Comparison of ENCODE assay signal across 16 cellular contexts in the genomic region with DNA sequence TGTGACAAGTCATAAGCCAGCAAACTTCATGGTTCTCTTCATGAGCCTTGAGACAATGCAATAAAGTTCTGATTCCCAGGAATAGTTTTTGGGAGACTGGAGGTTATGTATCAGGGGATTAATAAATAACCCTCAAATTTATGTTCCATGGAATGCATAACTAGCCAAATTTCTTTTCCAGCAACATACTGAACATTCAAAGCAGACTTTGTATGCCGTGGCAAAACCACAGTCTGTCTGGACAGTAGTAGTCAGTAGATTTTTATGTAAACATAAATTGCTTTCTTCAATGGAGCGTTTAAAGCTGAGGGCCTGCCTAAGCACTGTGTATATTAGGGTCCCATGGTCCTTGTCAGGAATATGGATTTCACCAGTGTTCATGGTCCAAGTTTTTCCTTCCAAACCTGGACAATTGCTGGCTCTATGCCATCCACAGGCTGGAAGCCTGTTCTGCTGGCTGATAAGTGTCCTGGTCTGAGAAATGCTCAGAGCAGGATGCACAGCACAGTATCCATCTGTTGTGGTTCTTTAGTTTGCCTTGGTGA.
DNase-seq lines count a peak whose midpoint lies in the region; ATAC-seq and TF ChIP-seq lines count a peak whose summit lies in the region.
"Had no signal": no experiment of that assay in that cellular context is flagged by ENCODE, and none has a peak within 500 bp of the region (broad histone marks: within the 10 kb centered on the region; RNA-seq: fewer than 3 reads in every experiment).

No MANE protein-coding gene starts in this region.

- peaks cover 44% of the 10 kb centered on the region for H3K4me1 Mint-ChIP-seq in chondrocyte (ENCODE audit: low read depth)
- H3K4me1 Mint-ChIP-seq: T-cell had no signal

- no peaks in the 10 kb centered on the region for H3K27me3 ChIP-seq in mesenchymal stem cell (ENCODE audit: control insufficient read depth in 1 of 2, insufficient read depth in 1 of 2, low read length in 2 of 2)
- H3K27me3 ChIP-seq: BLaER1 treated with 17β-estradiol and CSF1 and Interleukin-3, amounts not matched to agents 10 nM and 100 nM had no signal

- H3K36me3 Mint-ChIP-seq in chondrocyte (ENCODE audit: low read depth), result peaks cover 12% of the 10 kb centered on the region
- H3K36me3 Mint-ChIP-seq: T-cell had no signal

- H3K27ac Mint-ChIP-seq in chondrocyte (ENCODE audit: unreplicated experiment), result peak overlapping the region; percentile 59
- H3K27ac Mint-ChIP-seq: T-cell had no signal

- no peaks in the 10 kb centered on the region for H3K27me3 Mint-ChIP-seq in chondrocyte (ENCODE audit: low read depth)

- peak overlapping the region; percentile 98 for H3K27ac ChIP-seq in mesenchymal stem cell (ENCODE audit: low read length, poor library complexity, severe bottlenecking)
- H3K27ac ChIP-seq: BLaER1 treated with 17β-estradiol and CSF1 and Interleukin-3, amounts not matched to agents 10 nM and 100 nM had no signal

- peak overlapping the region in 1 of 2 experiments; percentile 72 for H3K23ac ChIP-seq in mesenchymal stem cell (ENCODE audit: low read length in 2 of 2)

- peaks cover 5 to 88% of the 10 kb centered on the region in 2 experiments for H3K36me3 ChIP-seq in mesenchymal stem cell (ENCODE audit: control insufficient read depth in 1 of 2, insufficient read depth in 2 of 2, low read depth in 1 of 2, low read length in 2 of 2)

- H3K79me1 ChIP-seq in mesenchymal stem cell (replicated peaks; ENCODE audit: low read length, poor library complexity, severe bottlenecking), result peaks cover 9% of the 10 kb centered on the region

- DNase-seq in DMS53 (lab: John Stamatoyannopoulos, UW) (peak; percentile 48), M059J (ENCODE audit: low read depth) (peak; percentile 40), chondrocyte (ENCODE audit: low spot score) (no peak), mesenchymal stem cell (peak; percentile 64), NCI-H2171 treated with DMSO at 0.1 percent for 48 hours (lab: John Stamatoyannopoulos, UW) (no peak)
- DNase-seq: activated effector memory CD4-positive, alpha-beta T cell treated with anti-CD3 and anti-CD28 coated beads, Interleukin-2, amount 50 U/mL, for 16 hours; aorta; DND-41; NCI-H1436 treated with DMSO at 0.1 percent for 48 hours; NCI-H774; RPMI8226; T-cell had no signal

- H3K4me1 ChIP-seq in mesenchymal stem cell (ENCODE audit: control insufficient read depth, insufficient read depth, low read depth, low read length), result peaks cover 12% of the 10 kb centered on the region

- H2BK120ac ChIP-seq in mesenchymal stem cell (ENCODE audit: low read depth, low read length), result no peak overlapping the region

- H4K8ac ChIP-seq in mesenchymal stem cell (ENCODE audit: low read length), result no peak overlapping the region

- no peak overlapping the region for H3K4me3 Mint-ChIP-seq in chondrocyte (ENCODE audit: unreplicated experiment)
- H3K4me3 Mint-ChIP-seq: T-cell had no signal

- ATAC-seq in HG03196 (IDR thresholded peaks at IDR 0.05; ENCODE audit: unreplicated experiment) (no peak), HG03095 (IDR thresholded peaks at IDR 0.05; ENCODE audit: unreplicated experiment) (no peak)
- ATAC-seq: esophagus mucosa, T-cell had no signal

- no peaks in the 10 kb centered on the region for H3K9me3 Mint-ChIP-seq in chondrocyte (ENCODE audit: low read depth)
- H3K9me3 Mint-ChIP-seq: T-cell had no signal

- 37% methylated on average over 2 of the region's 2 CpGs for WGBS in mesenchymal stem cell

- no peak for TF ChIP-seq CTCF in chondrocyte (IDR thresholded peaks at IDR 0.05)

- peak overlapping the region; percentile 18 to 46 for H3K18ac ChIP-seq in mesenchymal stem cell (ENCODE audit: low read depth in 1 of 2, low read length in 2 of 2)

- peak overlapping the region in 1 of 2 experiments; percentile 83 for H2BK12ac ChIP-seq in mesenchymal stem cell (ENCODE audit: low read length in 2 of 2)

- no peak overlapping the region for H3K9ac ChIP-seq in mesenchymal stem cell (ENCODE audit: low read length)
- H3K9ac ChIP-seq: BLaER1 treated with 17β-estradiol and CSF1 and Interleukin-3, amounts not matched to agents 10 nM and 100 nM had no signal

- H2BK15ac ChIP-seq in mesenchymal stem cell (ENCODE audit: low read depth, poor library complexity, severe bottlenecking), result no peak overlapping the region

- no peak overlapping the region for H4K91ac ChIP-seq in mesenchymal stem cell (ENCODE audit: low read length)

- peak overlapping the region; percentile 13 to 56 for H3K4ac ChIP-seq in mesenchymal stem cell (ENCODE audit: low read depth in 1 of 2, low read length in 2 of 2)

- H3K14ac ChIP-seq in mesenchymal stem cell (ENCODE audit: low read length in 2 of 2), result no peak overlapping the region

- no peak overlapping the region for H3K4me3 ChIP-seq in mesenchymal stem cell (ENCODE audit: insufficient read depth in 1 of 2, low read depth in 1 of 2, low read length in 2 of 2)
- H3K4me3 ChIP-seq: BLaER1 treated with 17β-estradiol and CSF1 and Interleukin-3, amounts not matched to agents 10 nM and 100 nM had no signal

- H2AFZ ChIP-seq in mesenchymal stem cell (ENCODE audit: low read depth, low read length), result no peak overlapping the region

- H2BK5ac ChIP-seq in mesenchymal stem cell (ENCODE audit: low read depth, low read length, poor library complexity, severe bottlenecking), result peak overlapping the region; percentile 1

- no peak overlapping the region for H3K4me2 ChIP-seq in mesenchymal stem cell (ENCODE audit: low read length, poor library complexity, severe bottlenecking)
- H3K4me2 ChIP-seq: BLaER1 treated with 17β-estradiol and CSF1 and Interleukin-3, amounts not matched to agents 10 nM and 100 nM had no signal

- H2AK5ac ChIP-seq in mesenchymal stem cell (ENCODE audit: low read length, severe bottlenecking), result peak overlapping the region; percentile 96

- no peaks in the 10 kb centered on the region for H3K9me3 ChIP-seq in mesenchymal stem cell (ENCODE audit: control insufficient read depth, low read length)
- H3K9me3 ChIP-seq: BLaER1 treated with 17β-estradiol and CSF1 and Interleukin-3, amounts not matched to agents 10 nM and 100 nM had no signal

Comparison
In these comparisons a context has a peak if more than half of its experiments do, and no peak if none do; other contexts are left out.
1. DNase-seq: peak in DMS53 (single experiment), M059J (single experiment) and mesenchymal stem cell (single experiment); none in chondrocyte (single experiment) and NCI-H2171 treated with DMSO at 0.1 percent for 48 hours (single experiment).